Comparison of ENCODE assay signal across 15 cellular contexts in genomic region chr22:42174062-42174461, GRCh38. TPM values are rescaled to one million over a fixed set of nuclear protein-coding genes. Genes with fewer than 3 reads are reported as not detected.
DNase-seq lines count a peak whose midpoint lies in the region; ATAC-seq and TF ChIP-seq lines count a peak whose summit lies in the region.
"Had no signal": no experiment of that assay in that cellular context is flagged by ENCODE, and none has a peak within 500 bp of the region (broad histone marks: within the 10 kb centered on the region; RNA-seq: fewer than 3 reads in every experiment).

No MANE protein-coding gene starts in this region.

- peak; percentile 20 for DNase-seq in GM13977 (ENCODE audit: low spot score)
- DNase-seq in T-helper 17 cell = no peak
- peak; percentile 34 to 75 for DNase-seq in fibroblast of lung (ENCODE audit: low read depth in 2 of 2)
- no peak for DNase-seq in mucosa of descending colon
- DNase-seq: cortex of kidney, esophagus squamous epithelium, NCI-H1436 treated with DMSO at 0.1 percent for 48 hours, NCI-H524 treated with DMSO at 0.1 percent for 48 hours, Right ventricle myocardium superior had no signal

- H4K20me1 ChIP-seq in BLaER1 treated with 17β-estradiol and CSF1 and Interleukin-3, amounts not matched to agents 10 nM and 100 nM = peaks cover 37 to 83% (median 68%) of the 10 kb centered on the region in 11 experiments
- no peaks in the 10 kb centered on the region for H4K20me1 ChIP-seq in fibroblast of lung (ENCODE audit: control insufficient read depth, extremely low read depth, insufficient read depth, low read length)

- H3K27me3 ChIP-seq in BLaER1 treated with 17β-estradiol and CSF1 and Interleukin-3, amounts not matched to agents 10 nM and 100 nM = no peaks in the 10 kb centered on the region
- H3K27me3 ChIP-seq in fibroblast of lung (ENCODE audit: control insufficient read depth, insufficient read depth, low read length) = no peaks in the 10 kb centered on the region
- H3K27me3 ChIP-seq: esophagus squamous epithelium, neutrophil had no signal

- in situ Hi-C loops in GM13977 (cut with MboI; ENCODE audit: low pct_unique_long_range_greater_than_20kb, low sequenced_read_pairs, unreplicated experiment) = loop anchor here (10.0 kb wide), 1 partner anchor 261 kb away; the partner anchor contains the start of gene NFAM1

- no peak overlapping the region for H3K4me3 ChIP-seq in BLaER1 treated with 17β-estradiol and CSF1 and Interleukin-3, amounts not matched to agents 10 nM and 100 nM
- H3K4me3 ChIP-seq in fibroblast of lung (replicated peaks in 1 of 4; ENCODE audit: control extremely low read depth in 1 of 4, insufficient read depth in 1 of 4, low read depth in 3 of 4, low read length in 4 of 4) (no peak overlapping the region), mucosa of descending colon (no peak overlapping the region)
- H3K4me3 ChIP-seq: esophagus squamous epithelium had no signal

- no peaks in the 10 kb centered on the region for H3K79me2 ChIP-seq in fibroblast of lung (ENCODE audit: control insufficient read depth, insufficient read depth, low read length)

- intact Hi-C loops in mucosa of descending colon (cut with DNase I, micrococcal nuclease) = no loop called here

- no peak overlapping the region for H3K4me3 Mint-ChIP-seq in T-helper 17 cell
- H3K4me3 Mint-ChIP-seq: CD14-positive monocyte had no signal

- H3K27ac ChIP-seq in BLaER1 treated with 17β-estradiol and CSF1 and Interleukin-3, amounts not matched to agents 10 nM and 100 nM = no peak overlapping the region
- H3K27ac ChIP-seq in fibroblast of lung (ENCODE audit: insufficient read depth, low read length) = no peak overlapping the region
- H3K27ac ChIP-seq: esophagus squamous epithelium, neutrophil had no signal

- H3K4me2 ChIP-seq in BLaER1 treated with 17β-estradiol and CSF1 and Interleukin-3, amounts not matched to agents 10 nM and 100 nM = peak overlapping the region; percentile 19 to 62 (median 49)
- no peak overlapping the region for H3K4me2 ChIP-seq in fibroblast of lung (ENCODE audit: extremely low read depth, insufficient read depth, low read length)

- peaks cover 38% of the 10 kb centered on the region for H3K4me1 Mint-ChIP-seq in T-helper 17 cell

- H3K36me3 Mint-ChIP-seq in T-helper 17 cell (ENCODE audit: low read depth) = peaks cover 3% of the 10 kb centered on the region

- no peak overlapping the region for H2AFZ ChIP-seq in fibroblast of lung (ENCODE audit: low read length)

- H3K4me1 ChIP-seq in BLaER1 treated with 17β-estradiol and CSF1 and Interleukin-3, amounts not matched to agents 10 nM and 100 nM = peaks cover 35 to 66% (median 58%) of the 10 kb centered on the region in 10 experiments
- H3K4me1 ChIP-seq in fibroblast of lung (ENCODE audit: control insufficient read depth, extremely low read depth, insufficient read depth, low read length) (peaks cover 7% of the 10 kb centered on the region), mucosa of descending colon (ENCODE audit: low read depth) (peaks cover 35% of the 10 kb centered on the region)

- no peak overlapping the region for H3K9ac ChIP-seq in BLaER1 treated with 17β-estradiol and CSF1 and Interleukin-3, amounts not matched to agents 10 nM and 100 nM
- H3K9ac ChIP-seq in fibroblast of lung (ENCODE audit: insufficient read depth, low read length) = no peak overlapping the region

- TF ChIP-seq CTCF in GM13977 (IDR thresholded peaks at IDR 0.05; ENCODE audit: extremely low read depth, insufficient read depth, missing control alignments) = no peak
- no peak for TF ChIP-seq CTCF in fibroblast of lung (conservative IDR thresholded peaks at IDR 0.05 in 1 of 2, IDR thresholded peaks at IDR 0.05 in 1 of 2; ENCODE audit: low read depth in 1 of 2, low read length in 2 of 2)
- no peak for TF ChIP-seq CTCF in mucosa of descending colon (IDR thresholded peaks at IDR 0.05)

- peak overlapping the region; percentile 77 for H3K27ac Mint-ChIP-seq in T-helper 17 cell

- H3K9me3 ChIP-seq in BLaER1 treated with 17β-estradiol and CSF1 and Interleukin-3, amounts not matched to agents 10 nM and 100 nM (replicated peaks in 1 of 11) = no peaks in the 10 kb centered on the region
- H3K9me3 ChIP-seq in T-helper 17 cell (ENCODE audit: control insufficient read depth, low read length, poor library complexity, severe bottlenecking) (no peaks in the 10 kb centered on the region), fibroblast of lung (ENCODE audit: control insufficient read depth, insufficient read depth, low read depth, low read length) (no peaks in the 10 kb centered on the region), mucosa of descending colon (no peaks in the 10 kb centered on the region)
- H3K9me3 ChIP-seq: esophagus squamous epithelium, neutrophil had no signal

- ATAC-seq in T-helper 17 cell (peak; percentile 50), GM21723 (IDR thresholded peaks at IDR 0.05; ENCODE audit: unreplicated experiment) (no peak), GM21825 (IDR thresholded peaks at IDR 0.05; ENCODE audit: unreplicated experiment) (no peak), mucosa of descending colon (no peak), GM21515 (IDR thresholded peaks at IDR 0.05; ENCODE audit: unreplicated experiment) (no peak)

- H3K27me3 Mint-ChIP-seq in T-helper 17 cell = no peaks in the 10 kb centered on the region

- peaks cover 40 to 63% (median 53%) of the 10 kb centered on the region in 11 experiments for H3K36me3 ChIP-seq in BLaER1 treated with 17β-estradiol and CSF1 and Interleukin-3, amounts not matched to agents 10 nM and 100 nM
- no peaks in the 10 kb centered on the region for H3K36me3 ChIP-seq in fibroblast of lung (ENCODE audit: control insufficient read depth, insufficient read depth, low read length)
- no peaks in the 10 kb centered on the region for H3K36me3 ChIP-seq in mucosa of descending colon (ENCODE audit: low read depth)

RNA-seq across cellular contexts. Expression of gene CYP2D6, which starts 43.5 kb away (rescaled TPM):
- total RNA-seq in T-helper 17 cell (1 to 10 TPM; 5.9 to 9.6 TPM), fibroblast of lung (0.26 and 0.33 TPM in 2 replicates), mucosa of descending colon (10 to 100 TPM in 1 of 3 donors, 1 to 10 TPM in 2; 3.8 to 10.0 (median 4.7) TPM)
- 0.06 and 0.09 TPM in 2 replicates for polyA plus RNA-seq in fibroblast of lung
- 0.12 and 0.20 TPM in 2 replicates for polyA plus RNA-seq in fibroblast of lung (2012)
- not detected in 2 replicates for polyA minus RNA-seq in fibroblast of lung (ENCODE audit: low replicate concordance)
- total RNA-seq: Right ventricle myocardium superior had no signal
- polyA plus RNA-seq: CD14-positive monocyte had no signal

Comparison
In these comparisons a context has a peak if more than half of its experiments do, and no peak if none do; other contexts are left out.
1. DNase-seq: peak in GM13977 (single experiment) and fibroblast of lung (2 of 2); none in T-helper 17 cell (0 of 3) and mucosa of descending colon (0 of 3).